ENCODE assay signal across 17 cellular contexts in genomic region chrX:45351478-45351877, GRCh38.
DNase-seq lines count a peak whose midpoint lies in the region; ATAC-seq and TF ChIP-seq lines count a peak whose summit lies in the region.
"Had no signal": no experiment of that assay in that cellular context is flagged by ENCODE, and none has a peak within 500 bp of the region (broad histone marks: within the 10 kb centered on the region; RNA-seq: fewer than 3 reads in every experiment).

No MANE protein-coding gene starts in this region.

- peak; percentile 46 for DNase-seq in HFFc6
- DNase-seq in amniotic stem cell (lab: John Stamatoyannopoulos, UW): peak; percentile 13
- DNase-seq in foreskin fibroblast: peak; percentile 63 to 82
- no peak for DNase-seq in stimulated activated effector memory CD8-positive, alpha-beta T cell treated with anti-CD3 and anti-CD28 coated beads, Interleukin-12 subunit alpha, Interleukin-12 subunit beta, amount 100 ng/mL, for 72 hours (ENCODE audit: low spot score in 2 of 2)
- no peak for DNase-seq in stimulated activated naive CD4-positive, alpha-beta T cell (lab: John Stamatoyannopoulos, UW)
- DNase-seq: activated effector memory CD4-positive, alpha-beta T cell treated with Interleukin-2 at 50 U/mL for 16 hours; endodermal cell; GF-D8; heart left ventricle; NCI-H1092 treated with DMSO at 0.1 percent for 48 hours; NCI-H2227 treated with DMSO at 0.1 percent for 48 hours; posterior cingulate gyrus; stimulated activated CD4-positive, alpha-beta T cell treated with anti-CD3 and anti-CD28 coated beads, Interleukin-15, amount 100 ng/mL, for 24 hours; testis had no signal

- TF ChIP-seq CTCF in HFFc6 (IDR thresholded peaks at IDR 0.05) (no peak), foreskin fibroblast (IDR thresholded peaks at IDR 0.05; ENCODE audit: low read depth, low read length) (no peak)

- no peaks in the 10 kb centered on the region for H3K27me3 Mint-ChIP-seq in HFFc6 (ENCODE audit: insufficient read depth)

- H3K27ac Mint-ChIP-seq in HFFc6: peak overlapping the region; percentile 82
- H3K27ac Mint-ChIP-seq in stimulated activated effector memory CD8-positive, alpha-beta T cell treated with anti-CD3 and anti-CD28 coated beads, Interleukin-12 subunit alpha, Interleukin-12 subunit beta, amount 100 ng/mL, for 72 hours: no peak overlapping the region
- H3K27ac Mint-ChIP-seq: endodermal cell had no signal

- peaks cover 21% of the 10 kb centered on the region for H3K36me3 Mint-ChIP-seq in HFFc6 (ENCODE audit: low read depth)
- H3K36me3 Mint-ChIP-seq in stimulated activated effector memory CD8-positive, alpha-beta T cell treated with anti-CD3 and anti-CD28 coated beads, Interleukin-12 subunit alpha, Interleukin-12 subunit beta, amount 100 ng/mL, for 72 hours: no peaks in the 10 kb centered on the region

- H3K4me3 ChIP-seq in foreskin fibroblast (ENCODE audit: low read depth in 1 of 2, low read length in 2 of 2): no peak overlapping the region
- H3K4me3 ChIP-seq: heart left ventricle, testis had no signal

- no peak overlapping the region for H3K4me3 Mint-ChIP-seq in HFFc6
- no peak overlapping the region for H3K4me3 Mint-ChIP-seq in stimulated activated effector memory CD8-positive, alpha-beta T cell treated with anti-CD3 and anti-CD28 coated beads, Interleukin-12 subunit alpha, Interleukin-12 subunit beta, amount 100 ng/mL, for 72 hours
- H3K4me3 Mint-ChIP-seq: endodermal cell had no signal

- ATAC-seq in HG02840 (IDR thresholded peaks at IDR 0.05; ENCODE audit: low FRiP score, unreplicated experiment) (no peak), GM19035 (IDR thresholded peaks at IDR 0.05; ENCODE audit: unreplicated experiment) (no peak)
- no peak for ATAC-seq in stimulated activated effector memory CD8-positive, alpha-beta T cell treated with anti-CD3 and anti-CD28 coated beads, Interleukin-12 subunit alpha, Interleukin-12 subunit beta, amount 100 ng/mL, for 72 hours
- ATAC-seq: HepG2 had no signal

- H3K9me3 Mint-ChIP-seq in HFFc6: peaks cover 15% of the 10 kb centered on the region
- H3K9me3 Mint-ChIP-seq in stimulated activated effector memory CD8-positive, alpha-beta T cell treated with anti-CD3 and anti-CD28 coated beads, Interleukin-12 subunit alpha, Interleukin-12 subunit beta, amount 100 ng/mL, for 72 hours: peaks cover 4% of the 10 kb centered on the region

- peaks cover 69% of the 10 kb centered on the region for H3K4me1 Mint-ChIP-seq in HFFc6 (ENCODE audit: low read depth)
- H3K4me1 Mint-ChIP-seq in stimulated activated effector memory CD8-positive, alpha-beta T cell treated with anti-CD3 and anti-CD28 coated beads, Interleukin-12 subunit alpha, Interleukin-12 subunit beta, amount 100 ng/mL, for 72 hours: no peaks in the 10 kb centered on the region
- H3K4me1 Mint-ChIP-seq: endodermal cell had no signal

Comparison
In these comparisons a context has a peak if more than half of its experiments do, and no peak if none do; other contexts are left out.
1. DNase-seq: peak in HFFc6 (single experiment), amniotic stem cell (single experiment) and foreskin fibroblast (2 of 2); none in stimulated activated effector memory CD8-positive, alpha-beta T cell treated with anti-CD3 and anti-CD28 coated beads, Interleukin-12 subunit alpha, Interleukin-12 subunit beta, amount 100 ng/mL, for 72 hours (0 of 2) and stimulated activated naive CD4-positive, alpha-beta T cell (0 of 6).